ENCODE assay signal across 37 cellular contexts in genomic region chrX:139207655-139208054, GRCh38.
"Had no signal": no experiment of that assay in that cellular context is flagged by ENCODE, and none has a peak within 500 bp of the region (broad histone marks: within the 10 kb centered on the region; RNA-seq: fewer than 3 reads in every experiment).

No MANE protein-coding gene starts in this region.

- H3K27ac Mint-ChIP-seq: activated naive CD4-positive, alpha-beta T cell treated with anti-CD3 and anti-CD28 coated beads for 36 hours; activated naive CD4-positive, alpha-beta T cell treated with anti-CD3 and anti-CD28 coated beads, Interleukin-2, amount 10 ng/mL, durations not matched to agents 7 days and 5 days; activated naive CD4-positive, alpha-beta T cell treated with anti-CD3 and anti-CD28 coated beads, Interleukin-2, amount 50 U/mL, for 24 hours; activated naive CD4-positive, alpha-beta T cell treated with anti-CD3 and anti-CD28 coated beads, Interleukin-2, amount 50 U/mL, for 72 hours; activated naive CD8-positive, alpha-beta T cell; activated naive CD8-positive, alpha-beta T cell treated with anti-CD3 and anti-CD28 coated beads for 36 hours; activated naive CD8-positive, alpha-beta T cell treated with anti-CD3 and anti-CD28 coated beads, Interleukin-2, amount 10 ng/mL, durations not matched to agents 7 days and 5 days; activated naive CD8-positive, alpha-beta T cell treated with anti-CD3 and anti-CD28 coated beads, Interleukin-2, amount 50 U/mL, for 24 hours; activated T-cell treated with anti-CD3 and anti-CD28 coated beads, Interleukin-2, amount 50 U/mL, for 72 hours; activated T-helper 1 cell treated with anti-CD3 and anti-CD28 coated beads, Interleukin-12 subunit alpha, Interleukin-12 subunit beta, Interleukin-2, Interleukin-4 antibody, amounts not matched to agents 30 ng/mL and 10 ng/mL and 1 ng/mL, durations not matched to agents 14 hours and 24 hours and 36 hours; activated T-helper 17 cell treated with anti-CD3 and anti-CD28 coated beads, Interleukin-2, amount 50 U/mL, for 72 hours; activated T-helper 2 cell treated with anti-CD3 and anti-CD28 coated beads, Interferon-gamma antibody, Interleukin-2, Interleukin-4, amounts not matched to agents 10 μg/mL and 5 μg/mL and 100 μg/mL, durations not matched to agents 14 hours and 24 hours and 36 hours; brain had no signal

- H3K27ac ChIP-seq: adrenal gland, ascending aorta, body of pancreas, brain microvascular endothelial cell, breast epithelium, cardiac muscle cell had no signal

- H3K9me3 Mint-ChIP-seq: activated naive CD4-positive, alpha-beta T cell treated with anti-CD3 and anti-CD28 coated beads for 36 hours; activated naive CD4-positive, alpha-beta T cell treated with anti-CD3 and anti-CD28 coated beads, Interleukin-2, amount 10 ng/mL, durations not matched to agents 7 days and 5 days; activated naive CD4-positive, alpha-beta T cell treated with anti-CD3 and anti-CD28 coated beads, Interleukin-2, amount 50 U/mL, for 24 hours; activated naive CD4-positive, alpha-beta T cell treated with anti-CD3 and anti-CD28 coated beads, Interleukin-2, amount 50 U/mL, for 72 hours; activated naive CD8-positive, alpha-beta T cell treated with anti-CD3 and anti-CD28 coated beads for 36 hours; activated naive CD8-positive, alpha-beta T cell treated with anti-CD3 and anti-CD28 coated beads, Interleukin-2, amount 10 ng/mL, durations not matched to agents 7 days and 5 days; activated naive CD8-positive, alpha-beta T cell treated with anti-CD3 and anti-CD28 coated beads, Interleukin-2, amount 50 U/mL, for 24 hours; activated T-cell treated with anti-CD3 and anti-CD28 coated beads, Interleukin-2, amount 50 U/mL, for 4 hours; activated T-cell treated with anti-CD3 and anti-CD28 coated beads, Interleukin-2, amount 50 U/mL, for 72 hours; activated T-helper 1 cell treated with anti-CD3 and anti-CD28 coated beads, Interleukin-12 subunit alpha, Interleukin-12 subunit beta, Interleukin-2, Interleukin-4 antibody, amounts not matched to agents 30 ng/mL and 10 ng/mL and 1 ng/mL, durations not matched to agents 14 hours and 24 hours and 36 hours; activated T-helper 17 cell treated with anti-CD3 and anti-CD28 coated beads, Interleukin-2, amount 50 U/mL, for 72 hours; activated T-helper 2 cell treated with anti-CD3 and anti-CD28 coated beads, Interferon-gamma antibody, Interleukin-2, Interleukin-4, amounts not matched to agents 10 μg/mL and 5 μg/mL and 100 μg/mL, durations not matched to agents 14 hours and 24 hours and 36 hours had no signal

- H3K4me1 ChIP-seq: adrenal gland, ascending aorta, body of pancreas, breast epithelium had no signal

- H3K27me3 ChIP-seq: ascending aorta, body of pancreas had no signal

- H3K4me3 ChIP-seq: adrenal gland, ascending aorta, body of pancreas, breast epithelium, cardiac muscle cell had no signal

- ATAC-seq: activated naive CD4-positive, alpha-beta T cell treated with anti-CD3 and anti-CD28 coated beads, Interleukin-2, amount 50 U/mL, for 72 hours; activated naive CD8-positive, alpha-beta T cell treated with anti-CD3 and anti-CD28 coated beads, Interleukin-2, amount 50 U/mL, for 24 hours; activated T-cell treated with anti-CD3 and anti-CD28 coated beads, Interleukin-2, amount 50 U/mL, for 4 hours; activated T-cell treated with anti-CD3 and anti-CD28 coated beads, Interleukin-2, amount 50 U/mL, for 72 hours; activated T-helper 17 cell treated with anti-CD3 and anti-CD28 coated beads, Interleukin-2, amount 50 U/mL, for 72 hours; body of pancreas had no signal

- H3K36me3 ChIP-seq: adrenal gland, ascending aorta, brain microvascular endothelial cell, breast epithelium, cardiac muscle cell had no signal

- FAIRE-seq: bronchial epithelial cell had no signal

- DNase-seq: activated effector memory CD4-positive, alpha-beta T cell treated with anti-CD3 and anti-CD28 coated beads, Interleukin-2, amount 50 U/mL, for 16 hours; activated effector memory CD4-positive, alpha-beta T cell treated with Interleukin-2 at 50 U/mL for 16 hours; activated gamma-delta T cell; activated gamma-delta T cell treated with Interleukin-2 at 50 U/mL for 16 hours; activated naive CD4-positive, alpha-beta T cell; activated naive CD4-positive, alpha-beta T cell treated with anti-CD3 and anti-CD28 coated beads for 36 hours; activated naive CD4-positive, alpha-beta T cell treated with anti-CD3 and anti-CD28 coated beads, Interleukin-2, amount 10 ng/mL, durations not matched to agents 7 days and 5 days; activated naive CD4-positive, alpha-beta T cell treated with anti-CD3 and anti-CD28 coated beads, Interleukin-2, amount 50 U/mL, for 16 hours; activated naive CD4-positive, alpha-beta T cell treated with Interleukin-2 at 50 U/mL for 16 hours; activated naive CD8-positive, alpha-beta T cell treated with anti-CD3 and anti-CD28 coated beads for 36 hours; activated naive CD8-positive, alpha-beta T cell treated with anti-CD3 and anti-CD28 coated beads, Interleukin-2, amount 10 ng/mL, durations not matched to agents 7 days and 5 days; activated naive CD8-positive, alpha-beta T cell treated with anti-CD3 and anti-CD28 coated beads, Interleukin-2, amount 50 U/mL, for 24 hours; activated T-cell treated with anti-CD3 and anti-CD28 coated beads, Interleukin-2, amount 50 U/mL, for 4 hours; activated T-cell treated with anti-CD3 and anti-CD28 coated beads, Interleukin-2, amount 50 U/mL, for 48 hours; activated T-cell treated with anti-CD3 and anti-CD28 coated beads, Interleukin-2, amount 50 U/mL, for 72 hours; adrenal gland; amniotic stem cell; amygdala; anterior cingulate cortex; aorta; body of pancreas; brain microvascular endothelial cell; caudate nucleus; central memory CD4-positive, alpha-beta T cell; cerebellar nuclear complex had no signal

- H3K36me3 Mint-ChIP-seq: activated naive CD4-positive, alpha-beta T cell treated with anti-CD3 and anti-CD28 coated beads, Interleukin-2, amount 10 ng/mL, durations not matched to agents 7 days and 5 days; activated naive CD4-positive, alpha-beta T cell treated with anti-CD3 and anti-CD28 coated beads, Interleukin-2, amount 50 U/mL, for 24 hours; activated naive CD4-positive, alpha-beta T cell treated with anti-CD3 and anti-CD28 coated beads, Interleukin-2, amount 50 U/mL, for 72 hours; activated naive CD8-positive, alpha-beta T cell; activated naive CD8-positive, alpha-beta T cell treated with anti-CD3 and anti-CD28 coated beads for 36 hours; activated naive CD8-positive, alpha-beta T cell treated with anti-CD3 and anti-CD28 coated beads, Interleukin-2, amount 10 ng/mL, durations not matched to agents 7 days and 5 days; brain had no signal

- H3K4me1 Mint-ChIP-seq: activated naive CD8-positive, alpha-beta T cell treated with anti-CD3 and anti-CD28 coated beads for 36 hours; activated naive CD8-positive, alpha-beta T cell treated with anti-CD3 and anti-CD28 coated beads, Interleukin-2, amount 10 ng/mL, durations not matched to agents 7 days and 5 days; activated naive CD8-positive, alpha-beta T cell treated with anti-CD3 and anti-CD28 coated beads, Interleukin-2, amount 50 U/mL, for 24 hours; activated T-helper 17 cell treated with anti-CD3 and anti-CD28 coated beads, Interleukin-2, amount 50 U/mL, for 72 hours; central memory CD8-positive, alpha-beta T cell had no signal

- H3K4me3 Mint-ChIP-seq: activated naive CD4-positive, alpha-beta T cell treated with anti-CD3 and anti-CD28 coated beads for 36 hours; activated naive CD4-positive, alpha-beta T cell treated with anti-CD3 and anti-CD28 coated beads, Interleukin-2, amount 10 ng/mL, durations not matched to agents 7 days and 5 days; activated naive CD4-positive, alpha-beta T cell treated with anti-CD3 and anti-CD28 coated beads, Interleukin-2, amount 50 U/mL, for 24 hours; activated naive CD8-positive, alpha-beta T cell; activated naive CD8-positive, alpha-beta T cell treated with anti-CD3 and anti-CD28 coated beads for 36 hours; activated naive CD8-positive, alpha-beta T cell treated with anti-CD3 and anti-CD28 coated beads, Interleukin-2, amount 10 ng/mL, durations not matched to agents 7 days and 5 days; activated naive CD8-positive, alpha-beta T cell treated with anti-CD3 and anti-CD28 coated beads, Interleukin-2, amount 50 U/mL, for 24 hours; activated T-cell treated with anti-CD3 and anti-CD28 coated beads, Interleukin-2, amount 50 U/mL, for 4 hours; activated T-cell treated with anti-CD3 and anti-CD28 coated beads, Interleukin-2, amount 50 U/mL, for 72 hours; activated T-helper 1 cell treated with anti-CD3 and anti-CD28 coated beads, Interleukin-12 subunit alpha, Interleukin-12 subunit beta, Interleukin-2, Interleukin-4 antibody, amounts not matched to agents 30 ng/mL and 10 ng/mL and 1 ng/mL, durations not matched to agents 14 hours and 24 hours and 36 hours; activated T-helper 17 cell treated with anti-CD3 and anti-CD28 coated beads, Interleukin-2, amount 50 U/mL, for 72 hours; central memory CD8-positive, alpha-beta T cell had no signal

- H3K9me3 ChIP-seq: adrenal gland, ascending aorta, body of pancreas, breast epithelium had no signal
